Comparison of ENCODE assay signal across 11 cellular contexts in genomic region chr17:45384047-45384799, GRCh38. TPM values are rescaled to one million over a fixed set of nuclear protein-coding genes. Genes with fewer than 3 reads are reported as not detected.
DNase-seq lines count a peak whose midpoint lies in the region; ATAC-seq and TF ChIP-seq lines count a peak whose summit lies in the region.
"Had no signal": no experiment of that assay in that cellular context is flagged by ENCODE, and none has a peak within 500 bp of the region (broad histone marks: within the 10 kb centered on the region; RNA-seq: fewer than 3 reads in every experiment).

No MANE protein-coding gene starts in this region.

- intact Hi-C loops in CD4-positive, alpha-beta memory T cell (cut with micrococcal nuclease), result loop anchor here (2.0 kb wide), 2 partner anchors 69 to 251 kb away; partner anchors contain the start of gene PLCD3

- H3K4me3 Mint-ChIP-seq in neural crest cell, result no peak overlapping the region
- H3K4me3 Mint-ChIP-seq in CD4-positive, alpha-beta memory T cell, result no peak overlapping the region
- H3K4me3 Mint-ChIP-seq: nephron progenitor cell had no signal

- peaks cover 4% of the 10 kb centered on the region for H3K4me1 ChIP-seq in CD4-positive, alpha-beta memory T cell (ENCODE audit: insufficient read depth, low read length)

- no peak overlapping the region for H3K27ac ChIP-seq in CD4-positive, alpha-beta memory T cell (ENCODE audit: low read depth, low read length)

- no peak for TF ChIP-seq CTCF in neural crest cell (conservative IDR thresholded peaks at IDR 0.05)

- DNase-seq in NCI-H1694 treated with DMSO at 0.1 percent for 48 hours (lab: John Stamatoyannopoulos, UW) (peak; percentile 26), NCI-H1694 (lab: John Stamatoyannopoulos, UW) (no peak), LHCN-M2 (ENCODE audit: low read depth) (peak; percentile 83), neural crest cell (ENCODE audit: low read depth, low spot score) (no peak), midbrain (lab: John Stamatoyannopoulos, UW) (no peak)
- no peak for DNase-seq in CD4-positive, alpha-beta memory T cell
- DNase-seq: 8988T, NCI-H2107, nephron progenitor cell had no signal

- POLR2A ChIA-PET in CD4-positive, alpha-beta memory T cell (lab: Charles Lee; ENCODE audit: partially characterized antibody), result interaction anchor here (1.0 to 2.6 kb wide), 4 partner anchors 67 to 158 kb away, joined by 5 to 25 read pairs (median 11); partner anchors contain the start of gene MAP3K14

- H3K27ac Mint-ChIP-seq in neural crest cell (ENCODE audit: unreplicated experiment), result peak overlapping the region; percentile 59
- H3K27ac Mint-ChIP-seq in CD4-positive, alpha-beta memory T cell, result no peak overlapping the region
- H3K27ac Mint-ChIP-seq: nephron progenitor cell had no signal

- no peaks in the 10 kb centered on the region for H3K27me3 ChIP-seq in CD4-positive, alpha-beta memory T cell (ENCODE audit: insufficient read depth, low read length)

- no peak overlapping the region for H3K4me3 ChIP-seq in CD4-positive, alpha-beta memory T cell (ENCODE audit: low read length in 2 of 2)

- no peaks in the 10 kb centered on the region for H3K9me3 ChIP-seq in CD4-positive, alpha-beta memory T cell (ENCODE audit: control insufficient read depth in 1 of 2, low read length in 2 of 2)

- ATAC-seq in SK-N-SH treated with all-trans-retinoic acid at 6 μM for 48 hours (peak; percentile 19; the same call in 2 of the 3 replicates), HG02840 (IDR thresholded peaks at IDR 0.05; ENCODE audit: low FRiP score, unreplicated experiment) (no peak)

- no peaks in the 10 kb centered on the region for H3K9me3 Mint-ChIP-seq in neural crest cell
- no peaks in the 10 kb centered on the region for H3K9me3 Mint-ChIP-seq in CD4-positive, alpha-beta memory T cell
- H3K9me3 Mint-ChIP-seq: nephron progenitor cell had no signal

- H3K27me3 Mint-ChIP-seq in neural crest cell (ENCODE audit: low read depth), result peaks cover 13% of the 10 kb centered on the region
- H3K27me3 Mint-ChIP-seq in CD4-positive, alpha-beta memory T cell, result peaks cover 5 to 9% of the 10 kb centered on the region in 2 donors

- H3K36me3 Mint-ChIP-seq in neural crest cell (ENCODE audit: low read depth), result no peaks in the 10 kb centered on the region
- no peaks in the 10 kb centered on the region for H3K36me3 Mint-ChIP-seq in CD4-positive, alpha-beta memory T cell

- no peaks in the 10 kb centered on the region for H3K36me3 ChIP-seq in CD4-positive, alpha-beta memory T cell (ENCODE audit: insufficient read depth, low read length)

- CTCF ChIA-PET in CD4-positive, alpha-beta memory T cell (lab: Charles Lee; ENCODE audit: partially characterized antibody), result interaction anchor here (0.7 to 10.6 kb wide), 22 partner anchors 9 to 249 kb away, joined by 3 to 215 read pairs (median 6); partner anchors contain the start of genes ACBD4, FMNL1 and MAP3K14

- no peaks in the 10 kb centered on the region for H3K4me1 Mint-ChIP-seq in neural crest cell
- H3K4me1 Mint-ChIP-seq in CD4-positive, alpha-beta memory T cell, result peaks cover 0 to 6% (median 4%) of the 10 kb centered on the region in 4 donors

TF ChIP-seq in SK-N-SH treated with all-trans-retinoic acid at 6 μM for 48 hours, 23 proteins besides CTCF, POLR2A, EP300 and RAD21:
- no peak for TF ChIP-seq SNAI2 (CRISPR knock-in tag; IDR thresholded peaks at IDR 0.05)
- TF ChIP-seq GLIS3 (CRISPR knock-in tag; IDR thresholded peaks at IDR 0.05), result no peak
- no peak for TF ChIP-seq BACH2 (CRISPR knock-in tag; IDR thresholded peaks at IDR 0.05; ENCODE audit: borderline replicate concordance)
- TF ChIP-seq PATZ1 (CRISPR knock-in tag; IDR thresholded peaks at IDR 0.05; ENCODE audit: borderline replicate concordance), result no peak
- TF ChIP-seq RARB (CRISPR knock-in tag; IDR thresholded peaks at IDR 0.05), result no peak
- TF ChIP-seq CSDC2 (CRISPR knock-in tag; IDR thresholded peaks at IDR 0.05), result no peak
- TF ChIP-seq TOX (CRISPR knock-in tag; IDR thresholded peaks at IDR 0.05; ENCODE audit: borderline replicate concordance), result no peak
- no peak for TF ChIP-seq ZNF70 (CRISPR knock-in tag; IDR thresholded peaks at IDR 0.05)

RNA-seq across cellular contexts. Expression of gene ARHGAP27, which starts 48.4 kb away (rescaled TPM):
- 0.83 and 3.0 TPM in 2 replicates for total RNA-seq in LHCN-M2 (2014; rRNA removed)
- polyA plus RNA-seq in LHCN-M2 (2012), result 1.9 TPM
- 1.4 and 2.5 TPM in 2 replicates for total RNA-seq in neural crest cell
- 100 to 1,000 TPM; 108 to 113 TPM for total RNA-seq in CD4-positive, alpha-beta memory T cell
- 10 to 100 TPM; 23.0 to 30.6 TPM for polyA plus RNA-seq in CD4-positive, alpha-beta memory T cell

Comparison
In these comparisons a context has a peak if more than half of its experiments do, and no peak if none do; other contexts are left out.
1. DNase-seq: peak in NCI-H1694 treated with DMSO at 0.1 percent for 48 hours (single experiment) and LHCN-M2 (single experiment); none in NCI-H1694 (single experiment), neural crest cell (single experiment), midbrain (single experiment) and CD4-positive, alpha-beta memory T cell (0 of 5).
2. RNA of gene ARHGAP27, which starts 48.4 kb away (total RNA-seq): 108 to 113 TPM in CD4-positive, alpha-beta memory T cell; 0.83 to 3.0 TPM in LHCN-M2 and 1.4 to 2.5 TPM in neural crest cell; every median in the first group is over 10 times any median in the second.